In the genomic region with DNA sequence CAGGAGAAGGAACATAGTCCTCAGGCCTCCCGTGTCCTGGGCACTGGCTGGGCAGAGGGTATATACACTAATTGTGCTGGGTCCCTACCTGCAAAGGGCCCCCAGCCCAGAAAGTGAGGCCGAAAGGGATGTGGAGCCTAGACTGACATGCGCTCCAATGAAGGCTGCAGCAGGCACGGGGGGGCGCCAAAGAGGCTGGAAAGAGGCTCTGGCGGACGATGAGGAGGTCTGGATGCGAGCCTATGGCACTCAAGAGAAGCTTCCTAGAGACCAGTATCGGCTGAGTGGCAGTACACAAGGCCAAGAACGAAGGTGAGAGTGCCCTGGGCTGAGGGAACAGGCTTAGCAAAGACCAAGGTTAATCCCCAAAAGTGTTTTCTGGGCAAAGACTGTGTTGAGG, we compare ENCODE assay signal across 1 cellular context.
TF ChIP-seq lines count a peak whose summit lies in the region.

No MANE protein-coding gene starts in this region.

TF ChIP-seq in endothelial cell of umbilical vein, 7 proteins besides CTCF, POLR2A, EP300 and RAD21:
- TF ChIP-seq MYC (IDR thresholded peaks at IDR 0.05; ENCODE audit: low read depth, low read length) (no peak), JUN (IDR thresholded peaks at IDR 0.05; ENCODE audit: borderline replicate concordance, insufficient read depth, insufficient read length, low read depth) (no peak), FOS (IDR thresholded peaks at IDR 0.05; ENCODE audit: borderline replicate concordance, insufficient read depth, low read length) (no peak), EZH2 (IDR thresholded peaks at IDR 0.05; ENCODE audit: borderline replicate concordance, low read depth, low read length, severe bottlenecking) (no peak), POLR2AphosphoS5 (IDR thresholded peaks at IDR 0.05; ENCODE audit: insufficient read depth, low read depth, low read length) (no peak), GATA2 (IDR thresholded peaks at IDR 0.05; ENCODE audit: insufficient read depth, insufficient read length, low read depth, low read length) (no peak)
- TF ChIP-seq, protein P1, sequence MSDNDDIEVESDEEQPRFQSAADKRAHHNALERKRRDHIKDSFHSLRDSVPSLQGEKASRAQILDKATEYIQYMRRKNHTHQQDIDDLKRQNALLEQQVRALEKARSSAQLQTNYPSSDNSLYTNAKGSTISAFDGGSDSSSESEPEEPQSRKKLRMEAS (IDR thresholded peaks at IDR 0.05; ENCODE audit: insufficient read depth, insufficient read length): no peak
